8 cellular contexts compared by ENCODE assay signal in genomic region chr11:43579171-43579918, GRCh38.
DNase-seq lines count a peak whose midpoint lies in the region; ATAC-seq, FAIRE-seq and TF ChIP-seq lines count a peak whose summit lies in the region.

No MANE protein-coding gene starts in this region.

- H2AFZ ChIP-seq in ACC112 (ENCODE audit: low read length, unreplicated experiment), result peak overlapping the region; percentile 59

- H3K36me3 Mint-ChIP-seq in activated T-helper 1 cell treated with anti-CD3 and anti-CD28 coated beads, Interleukin-12 subunit alpha, Interleukin-12 subunit beta, Interleukin-2, Interleukin-4 antibody, amounts not matched to agents 30 ng/mL and 10 ng/mL and 1 ng/mL, durations not matched to agents 14 hours and 24 hours and 36 hours (ENCODE audit: low read depth), result no peaks in the 10 kb centered on the region

- no peak for ATAC-seq in gastrocnemius medialis
- ATAC-seq in GM19328 (IDR thresholded peaks at IDR 0.05; ENCODE audit: unreplicated experiment), result no peak

- intact Hi-C loops in activated T-helper 1 cell treated with anti-CD3 and anti-CD28 coated beads, Interleukin-12 subunit alpha, Interleukin-12 subunit beta, Interleukin-2, Interleukin-4 antibody, amounts not matched to agents 30 ng/mL and 10 ng/mL and 1 ng/mL, durations not matched to agents 14 hours and 24 hours and 36 hours (cut with micrococcal nuclease), result loop anchor here (2.0 to 5.0 kb wide), 3 partner anchors 273 to 733 kb away; partner anchors contain the start of gene C11orf96
- intact Hi-C loops in left ventricle myocardium inferior (cut with micrococcal nuclease) (no loop called here), gastrocnemius medialis (cut with DNase I; ENCODE audit: low total_unique reads) (loop anchor here (10.0 kb wide), 2 partner anchors 105 to 255 kb away; partner anchors contain the start of gene HSD17B12)

- no peaks in the 10 kb centered on the region for H3K36me3 ChIP-seq in ACC112 (ENCODE audit: insufficient read depth, low read length)
- H3K36me3 ChIP-seq in left ventricle myocardium inferior, result no peaks in the 10 kb centered on the region
- no peaks in the 10 kb centered on the region for H3K36me3 ChIP-seq in gastrocnemius medialis

- H3K4me3 ChIP-seq in ACC112 (ENCODE audit: low read depth, low read length), result peak overlapping the region; percentile 81
- H3K4me3 ChIP-seq in left ventricle myocardium inferior, result peak overlapping the region; percentile 73
- peak overlapping the region; percentile 61 to 71 (median 64) for H3K4me3 ChIP-seq in gastrocnemius medialis

- TF ChIP-seq POLR2A in GM12892 (IDR thresholded peaks at IDR 0.05; ENCODE audit: low read depth, low read length), result no peak
- no peak for TF ChIP-seq POLR2A in gastrocnemius medialis (IDR thresholded peaks at IDR 0.05)

- H3K9me3 ChIP-seq in left ventricle myocardium inferior (replicated peaks), result no peaks in the 10 kb centered on the region
- no peaks in the 10 kb centered on the region for H3K9me3 ChIP-seq in gastrocnemius medialis

- H3K9me3 Mint-ChIP-seq in activated T-helper 1 cell treated with anti-CD3 and anti-CD28 coated beads, Interleukin-12 subunit alpha, Interleukin-12 subunit beta, Interleukin-2, Interleukin-4 antibody, amounts not matched to agents 30 ng/mL and 10 ng/mL and 1 ng/mL, durations not matched to agents 14 hours and 24 hours and 36 hours, result no peaks in the 10 kb centered on the region

- H3K79me2 ChIP-seq in ACC112 (ENCODE audit: control insufficient read depth, insufficient read depth, low read length, unreplicated experiment), result no peaks in the 10 kb centered on the region

- H3K27me3 Mint-ChIP-seq in activated T-helper 1 cell treated with anti-CD3 and anti-CD28 coated beads, Interleukin-12 subunit alpha, Interleukin-12 subunit beta, Interleukin-2, Interleukin-4 antibody, amounts not matched to agents 30 ng/mL and 10 ng/mL and 1 ng/mL, durations not matched to agents 14 hours and 24 hours and 36 hours (ENCODE audit: insufficient read depth), result peaks cover 83% of the 10 kb centered on the region

- H3K4me1 ChIP-seq in ACC112 (ENCODE audit: control insufficient read depth, insufficient read depth, low read length, unreplicated experiment) (peaks cover 29% of the 10 kb centered on the region), left ventricle myocardium inferior (peaks cover 79% of the 10 kb centered on the region), gastrocnemius medialis (peaks cover 39 to 56% of the 10 kb centered on the region in 2 donors)

- TF ChIP-seq CTCF in left ventricle myocardium inferior (IDR thresholded peaks at IDR 0.05; ENCODE audit: borderline replicate concordance), result peak; percentile 49
- TF ChIP-seq CTCF in gastrocnemius medialis (IDR thresholded peaks at IDR 0.05 in 4 of 5, conservative IDR thresholded peaks at IDR 0.05 in 1 of 5), result peak in 2 of 5 experiments; percentile 29 to 43

- peaks cover 97% of the 10 kb centered on the region for H3K27me3 ChIP-seq in ACC112 (ENCODE audit: insufficient read depth, low read length)
- peaks cover 100% of the 10 kb centered on the region for H3K27me3 ChIP-seq in left ventricle myocardium inferior (ENCODE audit: low read depth)
- H3K27me3 ChIP-seq in gastrocnemius medialis, result peaks cover 92 to 100% (median 97%) of the 10 kb centered on the region in 3 donors

- H3K27ac Mint-ChIP-seq in activated T-helper 1 cell treated with anti-CD3 and anti-CD28 coated beads, Interleukin-12 subunit alpha, Interleukin-12 subunit beta, Interleukin-2, Interleukin-4 antibody, amounts not matched to agents 30 ng/mL and 10 ng/mL and 1 ng/mL, durations not matched to agents 14 hours and 24 hours and 36 hours, result peak overlapping the region; percentile 23

- DNase-seq in GM12892 (ENCODE audit: insufficient read length), result peak; percentile 60
- DNase-seq in NCI-H1105 treated with DMSO at 0.1 percent for 48 hours (lab: John Stamatoyannopoulos, UW), result peak; percentile 50
- DNase-seq in activated T-helper 1 cell treated with anti-CD3 and anti-CD28 coated beads, Interleukin-12 subunit alpha, Interleukin-12 subunit beta, Interleukin-2, Interleukin-4 antibody, amounts not matched to agents 30 ng/mL and 10 ng/mL and 1 ng/mL, durations not matched to agents 14 hours and 24 hours and 36 hours (ENCODE audit: low spot score), result no peak
- DNase-seq in left ventricle myocardium inferior, result no peak
- DNase-seq in gastrocnemius medialis, result no peak
- DNase-seq in midbrain (lab: John Stamatoyannopoulos, UW), result no peak

- in situ Hi-C loops in gastrocnemius medialis (cut with MboI; ENCODE audit: low sequenced_read_pairs in 4 of 4), result loop anchor here in 1 of 4 donors (10.0 kb wide), 1 partner anchor 135 kb away; no protein-coding TSS in a partner anchor

- H3K4me1 Mint-ChIP-seq in activated T-helper 1 cell treated with anti-CD3 and anti-CD28 coated beads, Interleukin-12 subunit alpha, Interleukin-12 subunit beta, Interleukin-2, Interleukin-4 antibody, amounts not matched to agents 30 ng/mL and 10 ng/mL and 1 ng/mL, durations not matched to agents 14 hours and 24 hours and 36 hours (ENCODE audit: low read depth), result peaks cover 12% of the 10 kb centered on the region

- H3K27ac ChIP-seq in ACC112 (ENCODE audit: low read depth, low read length), result no peak overlapping the region
- no peak overlapping the region for H3K27ac ChIP-seq in left ventricle myocardium inferior (replicated peaks)
- H3K27ac ChIP-seq in gastrocnemius medialis, result no peak overlapping the region

- FAIRE-seq in GM12892 (lab: Jason Lieb, UNC), result peak; percentile 61

- H3K4me3 Mint-ChIP-seq in activated T-helper 1 cell treated with anti-CD3 and anti-CD28 coated beads, Interleukin-12 subunit alpha, Interleukin-12 subunit beta, Interleukin-2, Interleukin-4 antibody, amounts not matched to agents 30 ng/mL and 10 ng/mL and 1 ng/mL, durations not matched to agents 14 hours and 24 hours and 36 hours, result peak overlapping the region; percentile 39

Comparison
In these comparisons a context has a peak if more than half of its experiments do, and no peak if none do; other contexts are left out.
1. DNase-seq: peak in GM12892 (single experiment) and NCI-H1105 treated with DMSO at 0.1 percent for 48 hours (single experiment); none in activated T-helper 1 cell treated with anti-CD3 and anti-CD28 coated beads, Interleukin-12 subunit alpha, Interleukin-12 subunit beta, Interleukin-2, Interleukin-4 antibody, amounts not matched to agents 30 ng/mL and 10 ng/mL and 1 ng/mL, durations not matched to agents 14 hours and 24 hours and 36 hours (single experiment), left ventricle myocardium inferior (single experiment), gastrocnemius medialis (0 of 2) and midbrain (single experiment).
2. Peak in every context shown above with its lines, with median percentiles within 50 percentile points of each other: H3K4me3 ChIP-seq.